8 cellular contexts compared by ENCODE assay signal in genomic region chr7:131108212-131108980, GRCh38.
DNase-seq lines count a peak whose midpoint lies in the region; ATAC-seq, FAIRE-seq and TF ChIP-seq lines count a peak whose summit lies in the region.

No MANE protein-coding gene starts in this region.

- intact Hi-C loops in endothelial cell of umbilical vein (cut with micrococcal nuclease) (loop anchor here (5.0 to 10.0 kb wide), 5 partner anchors 196 to 544 kb away; no protein-coding TSS in a partner anchor), natural killer cell (cut with micrococcal nuclease) (loop anchor here (1.0 to 5.0 kb wide), 6 partner anchors 36 to 314 kb away; partner anchors contain the start of gene MKLN1)

- peak overlapping the region; percentile 85 for H3K4me3 Mint-ChIP-seq in natural killer cell

- peak overlapping the region; percentile 55 for H2AFZ ChIP-seq in endothelial cell of umbilical vein (ENCODE audit: low read depth, low read length)

- ATAC-seq in GM19035 (IDR thresholded peaks at IDR 0.05; ENCODE audit: unreplicated experiment) (peak; percentile 20), natural killer cell (peak; percentile 14 to 31 (median 24)), HG02678 (IDR thresholded peaks at IDR 0.05; ENCODE audit: unreplicated experiment) (no peak), GM19328 (IDR thresholded peaks at IDR 0.05; ENCODE audit: unreplicated experiment) (no peak)

- peak; percentile 65 for FAIRE-seq in endothelial cell of umbilical vein (lab: Jason Lieb, UNC)

- H3K9me3 ChIP-seq in AG04450 (ENCODE audit: control insufficient read depth, insufficient read depth, low read length) = no peaks in the 10 kb centered on the region; the same call in 1 of the 2 replicates
- H3K9me3 ChIP-seq in endothelial cell of umbilical vein (replicated peaks; ENCODE audit: control insufficient read depth, insufficient read depth, low read length) = no peaks in the 10 kb centered on the region

- DNase-seq in AG04450 (ENCODE audit: low read depth, low spot score) = no peak
- peak in 3 of 5 donors; percentile 30 to 91 (median 47) for DNase-seq in T-helper 1 cell
- DNase-seq in endothelial cell of umbilical vein (ENCODE audit: low read depth, low spot score) = no peak
- peak; percentile 45 for DNase-seq in natural killer cell
- no peak for DNase-seq in HK-2 (ENCODE audit: unreplicated experiment)

- no peaks in the 10 kb centered on the region for H3K36me3 ChIP-seq in endothelial cell of umbilical vein (ENCODE audit: control insufficient read depth in 2 of 2, extremely low read depth in 1 of 2, insufficient read depth in 2 of 2, low read length in 2 of 2)

- peak overlapping the region; percentile 72 for H3K4me3 ChIP-seq in AG04450 (ENCODE audit: low read depth, low read length)
- H3K4me3 ChIP-seq in endothelial cell of umbilical vein (replicated peaks in 1 of 3; ENCODE audit: insufficient read depth in 1 of 3, low read depth in 1 of 3, low read length in 3 of 3) = peak overlapping the region; percentile 61 to 79 (median 63)

- peak overlapping the region; percentile 98 to 99 for H3K27ac Mint-ChIP-seq in natural killer cell

- H3K36me3 Mint-ChIP-seq in natural killer cell = no peaks in the 10 kb centered on the region

- TF ChIP-seq CTCF in AG04450 (IDR thresholded peaks at IDR 0.05; ENCODE audit: low read depth, low read length) = no peak
- no peak for TF ChIP-seq CTCF in endothelial cell of umbilical vein (IDR thresholded peaks at IDR 0.05; ENCODE audit: extremely low read depth in 1 of 2, insufficient read depth in 1 of 2, low read depth in 1 of 2, low read length in 2 of 2)
- TF ChIP-seq CTCF in natural killer cell (IDR thresholded peaks at IDR 0.05) = no peak

- peak overlapping the region; percentile 83 for H3K4me2 ChIP-seq in endothelial cell of umbilical vein (ENCODE audit: insufficient read depth, low read length)

- peaks cover 61 to 66% of the 10 kb centered on the region in 2 donors for H3K4me1 Mint-ChIP-seq in natural killer cell

- POLR2A ChIA-PET in AG04450 (lab: Yijun Ruan, JAX) = interaction anchor here (0.5 to 2.3 kb wide), 5 partner anchors 37 to 219 kb away, joined by 3 to 13 read pairs (median 5); partner anchors contain the start of gene MKLN1
- POLR2A ChIA-PET in endothelial cell of umbilical vein (lab: Charles Lee) = no interaction called here

- no peaks in the 10 kb centered on the region for H4K20me1 ChIP-seq in endothelial cell of umbilical vein (replicated peaks; ENCODE audit: control insufficient read depth, extremely low read depth, insufficient read depth, low read length)

- H3K9me3 Mint-ChIP-seq in natural killer cell = no peaks in the 10 kb centered on the region

- no peaks in the 10 kb centered on the region for H3K9me1 ChIP-seq in endothelial cell of umbilical vein (replicated peaks; ENCODE audit: control insufficient read depth, extremely low read depth, insufficient read depth, low read length)

- BruUV-seq in endothelial cell of umbilical vein (replicated peaks; lab: Mats Ljungman, UMichigan) = no TSS peak

- CTCF ChIA-PET in AG04450 (lab: Charles Lee) = interaction anchor here (0.7 kb wide), 1 partner anchor 39 kb away, joined by 3 read pairs; no protein-coding TSS in a partner anchor
- CTCF ChIA-PET in endothelial cell of umbilical vein (lab: Charles Lee) = interaction anchor here (1.1 to 2.8 kb wide), 7 partner anchors 22 to 316 kb away, joined by 3 to 13 read pairs (median 10); partner anchors contain the start of gene MKLN1

- peaks cover 41% of the 10 kb centered on the region for H3K4me1 ChIP-seq in endothelial cell of umbilical vein (ENCODE audit: control insufficient read depth, extremely low read depth, insufficient read depth, low read length)

- peaks cover 25% of the 10 kb centered on the region for H3K79me2 ChIP-seq in endothelial cell of umbilical vein (ENCODE audit: control insufficient read depth, insufficient read depth, low read length)

- H3K27me3 Mint-ChIP-seq in natural killer cell (ENCODE audit: low read depth in 2 of 2) = peaks cover 0 to 4% of the 10 kb centered on the region in 2 donors

- dilution Hi-C loops in endothelial cell of umbilical vein (cut with MboI; ENCODE audit: extremely low pct_ligation_motif_present, low sequenced_read_pairs) = no loop called here

- H3K27me3 ChIP-seq in AG04450 (ENCODE audit: control insufficient read depth, insufficient read depth, low read length) (no peaks in the 10 kb centered on the region), endothelial cell of umbilical vein (ENCODE audit: control insufficient read depth in 2 of 2, insufficient read depth in 2 of 2, low read length in 2 of 2) (no peaks in the 10 kb centered on the region)

- H3K9ac ChIP-seq in endothelial cell of umbilical vein (replicated peaks; ENCODE audit: extremely low read depth, insufficient read depth, low read length) = peak overlapping the region; percentile 98

- no peak for TF ChIP-seq POLR2A in endothelial cell of umbilical vein (IDR thresholded peaks at IDR 0.05; ENCODE audit: low read depth, low read length)

- H3K27ac ChIP-seq in AG04450 (ENCODE audit: low read depth, low read length) (peak overlapping the region; percentile 95), endothelial cell of umbilical vein (ENCODE audit: insufficient read depth, low read depth, low read length) (peak overlapping the region; percentile 98)

TF ChIP-seq in endothelial cell of umbilical vein, 7 proteins besides CTCF, POLR2A, EP300 and RAD21:
- TF ChIP-seq EZH2 (IDR thresholded peaks at IDR 0.05; ENCODE audit: borderline replicate concordance, low read depth, low read length, severe bottlenecking) (no peak), MAX (IDR thresholded peaks at IDR 0.05; ENCODE audit: insufficient read depth, insufficient read length) (no peak), JUN (IDR thresholded peaks at IDR 0.05; ENCODE audit: borderline replicate concordance, insufficient read depth, insufficient read length, low read depth) (no peak), MYC (IDR thresholded peaks at IDR 0.05; ENCODE audit: low read depth, low read length) (no peak), FOS (IDR thresholded peaks at IDR 0.05; ENCODE audit: borderline replicate concordance, insufficient read depth, low read length) (no peak), GATA2 (IDR thresholded peaks at IDR 0.05; ENCODE audit: insufficient read depth, insufficient read length, low read depth, low read length) (no peak), POLR2AphosphoS5 (IDR thresholded peaks at IDR 0.05; ENCODE audit: insufficient read depth, low read depth, low read length) (no peak)

Comparison
In these comparisons a context has a peak if more than half of its experiments do, and no peak if none do; other contexts are left out.
1. DNase-seq: peak in T-helper 1 cell (3 of 5) and natural killer cell (single experiment); none in AG04450 (single experiment), endothelial cell of umbilical vein (single experiment) and HK-2 (single experiment).
2. ATAC-seq: peak in GM19035 (single experiment) and natural killer cell (3 of 3); none in HG02678 (single experiment) and GM19328 (single experiment).